ENCODE assay signal across 29 cellular contexts in genomic region chr7:1388021-1388704, GRCh38.
"Had no signal": no experiment of that assay in that cellular context is flagged by ENCODE, and none has a peak within 500 bp of the region (broad histone marks: within the 10 kb centered on the region; RNA-seq: fewer than 3 reads in every experiment).

No MANE protein-coding gene starts in this region.

- H3K4me3 ChIP-seq: ascending aorta, body of pancreas, SJCRH30 had no signal

- H3K4me1 ChIP-seq: ascending aorta, body of pancreas, SJCRH30 had no signal

- H3K27me3 ChIP-seq: ascending aorta, body of pancreas had no signal

- H3K9me3 ChIP-seq: ascending aorta, SJCRH30 had no signal

- H3K4me2 ChIP-seq: KMS-11 had no signal

- DNase-seq: activated B cell treated with CpG ODN at 0.5 μM for 24 hours; activated CD4-positive, alpha-beta T cell treated with anti-CD3 and anti-CD28 coated beads for 1 hour; activated CD4-positive, alpha-beta T cell treated with anti-CD3 and anti-CD28 coated beads, Interleukin-2, amount 10 ng/mL, durations not matched to agents 24 days and 14 days; activated CD4-positive, alpha-beta T cell treated with anti-CD3 and anti-CD28 coated beads, Interleukin-2, amount 50 U/mL, for 48 hours; activated CD8-positive, alpha-beta memory T cell treated with anti-CD3 and anti-CD28 coated beads, Interleukin-2, amount 10 ng/mL, durations not matched to agents 7 days and 5 days; activated effector memory CD4-positive, alpha-beta T cell treated with Interleukin-2 at 50 U/mL for 16 hours; activated naive CD4-positive, alpha-beta T cell; activated naive CD8-positive, alpha-beta T cell treated with anti-CD3 and anti-CD28 coated beads, Interleukin-2, amount 50 U/mL, for 24 hours; activated T-cell treated with anti-CD3 and anti-CD28 coated beads, Interleukin-2, amount 50 U/mL, for 24 hours; amniotic stem cell; body of pancreas; MV-4-11; NCI-H1092 treated with DMSO at 0.1 percent for 48 hours; NCI-H1436; NCI-H1694 treated with DMSO at 0.1 percent for 48 hours; NCI-H2081; NCI-H510A treated with DMSO at 0.1 percent for 48 hours; NK-92 treated with Interleukin-12 subunit alpha and Interleukin-12 subunit beta, amount 100 ng/mL, for 24 hours; OCI-M1; Right ventricle myocardium superior; RPMI8226; SJCRH30; T-helper 17 cell; T-helper 9 cell had no signal

- H3K36me3 ChIP-seq: ascending aorta, SJCRH30 had no signal

- H3K27ac ChIP-seq: ascending aorta, body of pancreas, KMS-11, SJCRH30 had no signal

- ATAC-seq: activated CD8-positive, alpha-beta memory T cell treated with anti-CD3 and anti-CD28 coated beads, Interleukin-2, amount 10 ng/mL, durations not matched to agents 7 days and 5 days; activated naive CD4-positive, alpha-beta T cell treated with anti-CD3 and anti-CD28 coated beads, Interleukin-2, amount 50 U/mL, for 72 hours; activated naive CD8-positive, alpha-beta T cell treated with anti-CD3 and anti-CD28 coated beads, Interleukin-2, amount 50 U/mL, for 24 hours; body of pancreas; Panc1; T-helper 17 cell had no signal

- H3K9ac ChIP-seq: KMS-11 had no signal

- FAIRE-seq: TTC549 had no signal
